ENCODE assay signal across 22 cellular contexts in genomic region chr15:71044006-71044405, GRCh38.
DNase-seq lines count a peak whose midpoint lies in the region; ATAC-seq, FAIRE-seq and TF ChIP-seq lines count a peak whose summit lies in the region.
"Had no signal": no experiment of that assay in that cellular context is flagged by ENCODE, and none has a peak within 500 bp of the region (broad histone marks: within the 10 kb centered on the region; RNA-seq: fewer than 3 reads in every experiment).

No MANE protein-coding gene starts in this region.

- DNase-seq in AG10803 (ENCODE audit: low read depth), result peak; percentile 29
- DNase-seq in NCI-H226, result peak; percentile 78
- DNase-seq in bronchial epithelial cell (ENCODE audit: low read depth), result peak; percentile 88
- DNase-seq in kidney tubule cell (ENCODE audit: low spot score), result peak; percentile 19
- DNase-seq in hepatic stellate cell (ENCODE audit: low spot score), result no peak
- no peak for DNase-seq in NCI-H2196 treated with DMSO at 0.1 percent for 48 hours (lab: John Stamatoyannopoulos, UW; ENCODE audit: unreplicated experiment)
- DNase-seq: activated B cell treated with CpG ODN at 0.5 μM for 24 hours; activated CD4-positive, alpha-beta memory T cell treated with anti-CD3 and anti-CD28 coated beads, Interleukin-2, amount 10 ng/mL, durations not matched to agents 7 days and 5 days; activated naive CD4-positive, alpha-beta T cell treated with anti-CD3 and anti-CD28 coated beads, Interleukin-2, amount 10 ng/mL, durations not matched to agents 7 days and 5 days; activated T-cell treated with anti-CD3 and anti-CD28 coated beads, Interleukin-2, amount 50 U/mL, for 24 hours; body of pancreas; dorsolateral prefrontal cortex; GOT3; hippocampal formation; NCI-H187; NCI-H446 treated with DMSO at 0.1 percent for 48 hours; SIG-M5; stimulated activated CD4-positive, alpha-beta T cell treated with anti-CD3 and anti-CD28 coated beads, Interleukin-15, amount 100 ng/mL, for 24 hours; T-helper 2 cell had no signal

- ATAC-seq in GM21786 (IDR thresholded peaks at IDR 0.05; ENCODE audit: unreplicated experiment) (no peak), GM19395 (IDR thresholded peaks at IDR 0.05; ENCODE audit: unreplicated experiment) (no peak)
- ATAC-seq: body of pancreas; stimulated activated effector memory CD8-positive, alpha-beta T cell treated with anti-CD3 and anti-CD28 coated beads, Interleukin-12 subunit alpha, Interleukin-12 subunit beta, amount 100 ng/mL, for 72 hours had no signal

- H3K4me3 ChIP-seq in AG10803 (ENCODE audit: low read length) (no peak overlapping the region), bronchial epithelial cell (ENCODE audit: low read depth, low read length) (no peak overlapping the region)
- H3K4me3 ChIP-seq: body of pancreas, dorsolateral prefrontal cortex had no signal

- no peaks in the 10 kb centered on the region for H3K27me3 ChIP-seq in bronchial epithelial cell (ENCODE audit: control insufficient read depth, insufficient read depth, low read length)
- H3K27me3 ChIP-seq: body of pancreas, dorsolateral prefrontal cortex had no signal

- TF ChIP-seq CTCF in AG10803 (conservative IDR thresholded peaks at IDR 0.05; ENCODE audit: low read length) (no peak), bronchial epithelial cell (IDR thresholded peaks at IDR 0.05; ENCODE audit: insufficient read depth, low read length, severe bottlenecking) (no peak)

- no peaks in the 10 kb centered on the region for H3K36me3 ChIP-seq in bronchial epithelial cell (ENCODE audit: control insufficient read depth, insufficient read depth, low read length)

- no peak for FAIRE-seq in bronchial epithelial cell (lab: Jason Lieb, UNC)

Comparison
In these comparisons a context has a peak if more than half of its experiments do, and no peak if none do; other contexts are left out.
1. DNase-seq: peak in AG10803 (single experiment), NCI-H226 (single experiment), bronchial epithelial cell (single experiment) and kidney tubule cell (single experiment); none in hepatic stellate cell (single experiment) and NCI-H2196 treated with DMSO at 0.1 percent for 48 hours (single experiment).